In the genomic region with DNA sequence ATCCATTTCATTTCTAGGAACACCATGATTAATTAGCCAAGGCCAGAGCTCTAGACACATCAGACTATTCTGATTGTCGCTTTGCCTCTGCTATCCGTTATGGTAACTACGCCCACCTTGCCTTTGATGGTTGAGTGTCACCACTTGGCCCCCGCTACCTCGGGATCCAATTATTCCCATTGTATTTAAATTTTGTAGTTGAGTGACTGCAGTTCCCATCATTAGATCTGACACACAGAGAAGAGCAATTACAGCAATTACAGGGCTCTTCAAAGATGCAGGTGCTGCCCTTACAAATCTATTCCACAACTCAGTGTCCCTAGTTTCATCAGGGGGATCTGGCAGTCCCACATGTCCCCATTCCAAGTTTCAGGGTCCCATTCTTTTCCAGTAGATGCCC, we compare ENCODE assay signal across 26 cellular contexts. TPM values are rescaled to one million over a fixed set of nuclear protein-coding genes. Genes with fewer than 3 reads are reported as not detected.
"Had no signal": no experiment of that assay in that cellular context is flagged by ENCODE, and none has a peak within 500 bp of the region (broad histone marks: within the 10 kb centered on the region; RNA-seq: fewer than 3 reads in every experiment).

No MANE protein-coding gene starts in this region.

- H3K27me3 ChIP-seq: SJSA1 had no signal

- H3K27ac ChIP-seq: HL-60, KMS-11, PC-9, SJSA1, SK-N-MC had no signal

- H3K36me3 Mint-ChIP-seq: IgD-negative memory B cell had no signal

- H3K4me3 ChIP-seq: K562, PC-9, SJSA1, SK-N-MC had no signal

- H3K4me1 Mint-ChIP-seq: IgD-negative memory B cell had no signal

- H3K4me3 Mint-ChIP-seq: IgD-negative memory B cell had no signal

- H3K9me3 ChIP-seq: SJSA1 had no signal

- DNase-seq: Kasumi-1; MM.1S; NCI-H1092 treated with DMSO at 0.1 percent for 48 hours; NCI-H1436; NCI-H187; NCI-H2029; NCI-H2081 treated with DMSO at 0.1 percent for 48 hours; NCI-H2171; NCI-H226; NCI-H446; NCI-H510A; NCI-H524 treated with DMSO at 0.1 percent for 48 hours; NCI-H69; NCI-H774; NK-92 treated with Interleukin-12 subunit alpha and Interleukin-12 subunit beta, amount 100 ng/mL, for 24 hours; PC-9; Right ventricle myocardium superior; RPMI8226; SIG-M5 had no signal

- H3K9ac ChIP-seq: KMS-11 had no signal

RNA-seq across cellular contexts. Expression of gene ABCA4, which starts 44.9 kb away (rescaled TPM):
- total RNA-seq: K562, OCI-LY7 had no signal
- polyA plus RNA-seq: IgD-negative memory B cell had no signal
